Comparison of ENCODE assay signal across 8 cellular contexts in the genomic region with DNA sequence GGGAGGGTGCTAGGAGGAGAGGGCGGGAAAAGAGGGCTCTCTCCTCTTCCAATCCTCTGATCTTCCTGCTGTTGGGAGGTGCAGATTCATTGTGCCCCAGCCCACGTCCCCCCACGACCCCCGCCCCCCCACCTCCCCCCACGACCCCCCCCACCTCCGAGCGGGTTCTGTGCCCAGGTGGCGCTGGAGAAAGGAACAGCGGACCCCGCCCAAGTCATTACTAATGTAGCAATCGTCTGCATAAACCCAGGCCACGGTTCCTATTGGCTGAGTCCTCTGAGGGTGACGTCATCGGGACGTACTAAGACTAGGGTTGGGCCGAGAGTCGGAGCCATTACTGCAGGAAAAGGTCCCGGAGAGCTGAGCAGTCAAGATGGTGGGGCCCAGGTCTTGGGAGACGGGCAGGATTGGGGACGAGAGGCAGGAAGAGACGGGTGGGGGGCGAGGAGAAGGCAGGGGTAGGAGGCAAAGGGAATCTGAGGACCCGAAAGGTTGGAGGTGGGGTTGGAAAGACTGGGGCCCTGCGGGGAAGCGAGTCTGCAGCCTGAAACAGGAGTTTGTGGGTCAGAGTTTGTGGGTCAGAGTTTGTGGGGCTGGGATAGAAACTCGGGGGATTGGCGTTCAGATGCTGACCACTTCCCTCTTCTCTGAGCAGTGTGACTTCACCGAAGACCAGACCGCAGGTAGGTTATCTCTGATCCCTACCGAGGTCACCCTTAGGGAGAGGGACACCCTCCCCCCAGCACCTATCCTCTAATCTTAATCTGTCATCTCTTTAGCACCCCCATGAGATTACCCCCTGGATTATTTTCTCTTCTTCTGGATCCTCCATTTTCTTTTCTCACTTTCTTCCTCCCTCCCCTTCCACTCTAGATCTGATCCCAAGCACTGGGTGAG. TPM values are rescaled to one million over a fixed set of nuclear protein-coding genes. Genes with fewer than 3 reads are reported as not detected.
DNase-seq lines count a peak whose midpoint lies in the region; ATAC-seq and TF ChIP-seq lines count a peak whose summit lies in the region.

A gene (plus strand): TSS at position 331 of the 897 bp plus-strand sequence. CDS start 43 bp downstream, at position 374.

- peak within 1 kb of the TSS; percentile 93 to 98 (median 94) for H3K9ac ChIP-seq in BLaER1 treated with 17β-estradiol and CSF1 and Interleukin-3, amounts not matched to agents 10 nM and 100 nM
- H3K9ac ChIP-seq in liver (ENCODE audit: low read depth in 1 of 2, low read length in 2 of 2): peak within 1 kb of the TSS; percentile 90 to 100

- H3K27ac ChIP-seq in BLaER1 treated with 17β-estradiol and CSF1 and Interleukin-3, amounts not matched to agents 10 nM and 100 nM: peak within 1 kb of the TSS; percentile 88 to 97 (median 92)
- peak within 1 kb of the TSS; percentile 90 to 98 for H3K27ac ChIP-seq in liver (ENCODE audit: low read depth in 1 of 2, low read length in 2 of 2)

- peak; percentile 83 for ATAC-seq in GM19372 (IDR thresholded peaks at IDR 0.05; ENCODE audit: low read depth, unreplicated experiment)
- peak; percentile 83 for ATAC-seq in HG03565 (IDR thresholded peaks at IDR 0.05; ENCODE audit: unreplicated experiment)

- H3K27me3 ChIP-seq in BLaER1 treated with 17β-estradiol and CSF1 and Interleukin-3, amounts not matched to agents 10 nM and 100 nM: no peaks in the 10 kb centered on the region
- H3K27me3 ChIP-seq in liver (ENCODE audit: control insufficient read depth in 4 of 4, insufficient read depth in 4 of 4, low read length in 3 of 4): no peaks in the 10 kb centered on the region

- no peaks in the 10 kb centered on the region for H3K9me3 ChIP-seq in BLaER1 treated with 17β-estradiol and CSF1 and Interleukin-3, amounts not matched to agents 10 nM and 100 nM (replicated peaks in 1 of 11)
- H3K9me3 ChIP-seq in liver (ENCODE audit: control insufficient read depth in 4 of 4, low read length in 3 of 4): no peaks in the 10 kb centered on the region

- H4K20me1 ChIP-seq in BLaER1 treated with 17β-estradiol and CSF1 and Interleukin-3, amounts not matched to agents 10 nM and 100 nM: peaks cover 37 to 49% (median 44%) of the 10 kb centered on the region in 11 experiments

- peaks cover 50 to 73% (median 58%) of the 10 kb centered on the region in 11 experiments for H3K36me3 ChIP-seq in BLaER1 treated with 17β-estradiol and CSF1 and Interleukin-3, amounts not matched to agents 10 nM and 100 nM
- H3K36me3 ChIP-seq in liver (ENCODE audit: control insufficient read depth in 4 of 4, insufficient read depth in 3 of 4, low read depth in 1 of 4, low read length in 3 of 4): peaks cover 14 to 31% (median 30%) of the 10 kb centered on the region in 4 donors

- TF ChIP-seq CTCF in liver (IDR thresholded peaks at IDR 0.05; ENCODE audit: low read depth, low read length, missing input control): no peak

- H3K4me1 ChIP-seq in BLaER1 treated with 17β-estradiol and CSF1 and Interleukin-3, amounts not matched to agents 10 nM and 100 nM: peaks cover 47 to 69% (median 61%) of the 10 kb centered on the region in 10 experiments
- H3K4me1 ChIP-seq in liver (ENCODE audit: control insufficient read depth in 4 of 4, insufficient read depth in 4 of 4, low read length in 3 of 4): peaks cover 4 to 49% (median 41%) of the 10 kb centered on the region in 4 donors

- peak within 1 kb of the TSS; percentile 75 to 99 (median 91) for H3K4me3 ChIP-seq in BLaER1 treated with 17β-estradiol and CSF1 and Interleukin-3, amounts not matched to agents 10 nM and 100 nM
- peak within 1 kb of the TSS; percentile 73 to 93 (median 92) for H3K4me3 ChIP-seq in liver (ENCODE audit: low read depth in 1 of 3, low read length in 3 of 3)

- TF ChIP-seq RAD21 in liver (IDR thresholded peaks at IDR 0.05): peak in 1 of 2 donors; percentile 9

- DNase-seq in NCI-H748 treated with DMSO at 0.1 percent for 48 hours (lab: John Stamatoyannopoulos, UW) (peak; percentile 96), dermis microvascular lymphatic vessel endothelial cell (ENCODE audit: low read depth in 2 of 2) (peak; percentile 97 to 99)
- peak; percentile 87 to 89 for DNase-seq in activated CD4-positive, alpha-beta T cell treated with anti-CD3 and anti-CD28 coated beads, Interleukin-2, amount 50 U/mL, for 4 hours
- peak; percentile 95 for DNase-seq in stimulated activated CD4-positive, alpha-beta T cell treated with anti-CD3 and anti-CD28 coated beads, Interleukin-4, amount 100 ng/mL, for 24 hours

- under 1% methylated on average over 30 of the region's 30 CpGs for WGBS in liver

- peak within 1 kb of the TSS; percentile 90 to 100 (median 98) for H3K4me2 ChIP-seq in BLaER1 treated with 17β-estradiol and CSF1 and Interleukin-3, amounts not matched to agents 10 nM and 100 nM

TF ChIP-seq in liver, 16 proteins besides CTCF, POLR2A, EP300 and RAD21:
- peak; percentile 92 for TF ChIP-seq TAF1 (conservative IDR thresholded peaks at IDR 0.05)
- TF ChIP-seq SP1 (IDR thresholded peaks at IDR 0.05): peak; percentile 29
- TF ChIP-seq, protein P1, sequence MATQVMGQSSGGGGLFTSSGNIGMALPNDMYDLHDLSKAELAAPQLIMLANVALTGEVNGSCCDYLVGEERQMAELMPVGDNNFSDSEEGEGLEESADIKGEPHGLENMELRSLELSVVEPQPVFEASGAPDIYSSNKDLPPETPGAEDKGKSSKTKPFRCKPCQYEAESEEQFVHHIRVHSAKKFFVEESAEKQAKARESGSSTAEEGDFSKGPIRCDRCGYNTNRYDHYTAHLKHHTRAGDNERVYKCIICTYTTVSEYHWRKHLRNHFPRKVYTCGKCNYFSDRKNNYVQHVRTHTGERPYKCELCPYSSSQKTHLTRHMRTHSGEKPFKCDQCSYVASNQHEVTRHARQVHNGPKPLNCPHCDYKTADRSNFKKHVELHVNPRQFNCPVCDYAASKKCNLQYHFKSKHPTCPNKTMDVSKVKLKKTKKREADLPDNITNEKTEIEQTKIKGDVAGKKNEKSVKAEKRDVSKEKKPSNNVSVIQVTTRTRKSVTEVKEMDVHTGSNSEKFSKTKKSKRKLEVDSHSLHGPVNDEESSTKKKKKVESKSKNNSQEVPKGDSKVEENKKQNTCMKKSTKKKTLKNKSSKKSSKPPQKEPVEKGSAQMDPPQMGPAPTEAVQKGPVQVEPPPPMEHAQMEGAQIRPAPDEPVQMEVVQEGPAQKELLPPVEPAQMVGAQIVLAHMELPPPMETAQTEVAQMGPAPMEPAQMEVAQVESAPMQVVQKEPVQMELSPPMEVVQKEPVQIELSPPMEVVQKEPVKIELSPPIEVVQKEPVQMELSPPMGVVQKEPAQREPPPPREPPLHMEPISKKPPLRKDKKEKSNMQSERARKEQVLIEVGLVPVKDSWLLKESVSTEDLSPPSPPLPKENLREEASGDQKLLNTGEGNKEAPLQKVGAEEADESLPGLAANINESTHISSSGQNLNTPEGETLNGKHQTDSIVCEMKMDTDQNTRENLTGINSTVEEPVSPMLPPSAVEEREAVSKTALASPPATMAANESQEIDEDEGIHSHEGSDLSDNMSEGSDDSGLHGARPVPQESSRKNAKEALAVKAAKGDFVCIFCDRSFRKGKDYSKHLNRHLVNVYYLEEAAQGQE (IDR thresholded peaks at IDR 0.05): peak; percentile 95
- TF ChIP-seq RXRA (IDR thresholded peaks at IDR 0.05): no peak
- no peak for TF ChIP-seq FOXA1 (IDR thresholded peaks at IDR 0.05)
- TF ChIP-seq, protein P2, sequence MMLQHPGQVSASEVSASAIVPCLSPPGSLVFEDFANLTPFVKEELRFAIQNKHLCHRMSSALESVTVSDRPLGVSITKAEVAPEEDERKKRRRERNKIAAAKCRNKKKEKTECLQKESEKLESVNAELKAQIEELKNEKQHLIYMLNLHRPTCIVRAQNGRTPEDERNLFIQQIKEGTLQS (IDR thresholded peaks at IDR 0.05): peak; percentile 28
- no peak for TF ChIP-seq EGR1 (IDR thresholded peaks at IDR 0.05; ENCODE audit: low read depth in 2 of 2)
- TF ChIP-seq JUND (IDR thresholded peaks at IDR 0.05): peak; percentile 86 to 93
- TF ChIP-seq YY1 (IDR thresholded peaks at IDR 0.05): peak; percentile 95
TF ChIP-seq in liver: peak in this region for 6.

RNA-seq across cellular contexts. Expression of the gene that starts here (rescaled TPM):
- total RNA-seq in dermis microvascular lymphatic vessel endothelial cell (2,234 and 2,594 TPM in 2 replicates), liver (100 to 1,000 TPM; 298 to 482 TPM)
- 100 to 1,000 TPM; 766 to 975 TPM for polyA plus RNA-seq in liver

Comparison
In these comparisons a context has a peak if more than half of its experiments do, and no peak if none do; other contexts are left out.
1. Peak in every context shown above with its lines: DNase-seq, ATAC-seq, H3K4me3 ChIP-seq and H3K27ac ChIP-seq.